In genomic region chr1:23020731-23021130, GRCh38 we compare ENCODE assay signal across 9 cellular contexts. TPM values are rescaled to one million over a fixed set of nuclear protein-coding genes. Genes with fewer than 3 reads are reported as not detected.
DNase-seq lines count a peak whose midpoint lies in the region; ATAC-seq and TF ChIP-seq lines count a peak whose summit lies in the region.
"Had no signal": no experiment of that assay in that cellular context is flagged by ENCODE, and none has a peak within 500 bp of the region (broad histone marks: within the 10 kb centered on the region; RNA-seq: fewer than 3 reads in every experiment).

No MANE protein-coding gene starts in this region.

- DNase-seq in cardiac fibroblast (ENCODE audit: low read depth in 2 of 2) (no peak), natural killer cell (no peak), GM10248 (ENCODE audit: extremely low spot score) (no peak), NCI-H2107 treated with DMSO at 0.1 percent for 48 hours (lab: John Stamatoyannopoulos, UW; ENCODE audit: unreplicated experiment) (no peak)

- intact Hi-C loops in natural killer cell (cut with micrococcal nuclease): no loop called here

- peaks cover 62% of the 10 kb centered on the region for H3K79me2 ChIP-seq in KMS-11 (ENCODE audit: insufficient read depth, low read depth)

- H3K27me3 Mint-ChIP-seq in natural killer cell (ENCODE audit: low read depth in 2 of 2): no peaks in the 10 kb centered on the region

- H4K20me1 ChIP-seq in BLaER1 (peaks cover 55% of the 10 kb centered on the region), KMS-11 (ENCODE audit: insufficient read depth) (peaks cover 3% of the 10 kb centered on the region; the same call in 1 of the 2 replicates)

- POLR2A ChIA-PET in GM10248 (lab: Yijun Ruan, JAX): no interaction called here

- peak overlapping the region; percentile 67 to 94 for H3K27ac Mint-ChIP-seq in natural killer cell

- H3K27ac ChIP-seq in BLaER1: peak overlapping the region; percentile 99
- no peak overlapping the region; the same call in 1 of the 2 replicates for H3K27ac ChIP-seq in KMS-11

- H3K4me3 Mint-ChIP-seq in natural killer cell: peak overlapping the region; percentile 94

- H3K9me3 Mint-ChIP-seq in natural killer cell: peaks cover 0 to 2% of the 10 kb centered on the region in 2 donors

- CTCF ChIA-PET in GM10248 (lab: Yijun Ruan, JAX): interaction anchor here (0.8 to 1.7 kb wide), 3 partner anchors 23 to 164 kb away, joined by 3 to 8 read pairs (median 3); no protein-coding TSS in a partner anchor

- H3K4me2 ChIP-seq in BLaER1: peak overlapping the region; percentile 80
- peak overlapping the region; percentile 90 for H3K4me2 ChIP-seq in KMS-11

- peaks cover 24% of the 10 kb centered on the region for H3K9me3 ChIP-seq in BLaER1

- peak overlapping the region; percentile 96 for H3K4me3 ChIP-seq in BLaER1
- H3K4me3 ChIP-seq in KMS-11 (IDR thresholded peaks at IDR 0.05; ENCODE audit: insufficient read depth, low read depth, low read length): no peak overlapping the region
- peak overlapping the region; percentile 87 to 88 for H3K4me3 ChIP-seq in cardiac fibroblast (replicated peaks in 1 of 2; ENCODE audit: low read depth in 2 of 2, low read length in 2 of 2)

- peaks cover 13% of the 10 kb centered on the region for H3K4me1 ChIP-seq in BLaER1
- H3K4me1 ChIP-seq in KMS-11 (ENCODE audit: low read depth, poor library complexity, severe bottlenecking): peaks cover 15% of the 10 kb centered on the region

- no peaks in the 10 kb centered on the region for H3K36me3 Mint-ChIP-seq in natural killer cell

- no peak for TF ChIP-seq CTCF in KMS-11 (conservative IDR thresholded peaks at IDR 0.05; ENCODE audit: low read depth, low read length)
- TF ChIP-seq CTCF in cardiac fibroblast (IDR thresholded peaks at IDR 0.05; ENCODE audit: low read depth, low read length): no peak
- TF ChIP-seq CTCF in natural killer cell (IDR thresholded peaks at IDR 0.05): no peak
- no peak for TF ChIP-seq CTCF in GM10248 (IDR thresholded peaks at IDR 0.05; ENCODE audit: control extremely low read depth, extremely low read depth, low read depth, missing control alignments)

- no peak overlapping the region for H2AFZ ChIP-seq in KMS-11 (ENCODE audit: low read depth)

- H3K36me3 ChIP-seq in BLaER1 (peaks cover 24% of the 10 kb centered on the region), KMS-11 (ENCODE audit: insufficient read depth) (no peaks in the 10 kb centered on the region)

- ATAC-seq in natural killer cell: no peak
- no peak for ATAC-seq in GM18498 (IDR thresholded peaks at IDR 0.05; ENCODE audit: unreplicated experiment)
- ATAC-seq in HG03095 (IDR thresholded peaks at IDR 0.05; ENCODE audit: unreplicated experiment): no peak

- H3K9ac ChIP-seq in BLaER1 (peak overlapping the region; percentile 99), KMS-11 (peak overlapping the region; percentile 93; the same call in 1 of the 2 replicates)

- H3K27me3 ChIP-seq in BLaER1 (no peaks in the 10 kb centered on the region), KMS-11 (ENCODE audit: insufficient read depth, low read depth) (no peaks in the 10 kb centered on the region)

- peaks cover 52 to 63% of the 10 kb centered on the region in 2 donors for H3K4me1 Mint-ChIP-seq in natural killer cell

RNA-seq across cellular contexts. Expression of gene KDM1A, which starts 1.5 kb away (rescaled TPM):
- 10 to 100 TPM; 33.0 to 45.4 (median 43.8) TPM for total RNA-seq in natural killer cell

RNA-seq across cellular contexts. Expression of gene TEX46, which starts 5.1 kb away (rescaled TPM):
- not detected for total RNA-seq in natural killer cell
- total RNA-seq: dermis microvascular lymphatic vessel endothelial cell had no signal

RNA-seq across cellular contexts. Expression of gene LACTBL1, which starts 48.1 kb away (rescaled TPM):
- not detected for total RNA-seq in natural killer cell
- total RNA-seq: dermis microvascular lymphatic vessel endothelial cell had no signal
